In genomic region chr4:176791591-176792347, GRCh38 we compare ENCODE assay signal across 7 cellular contexts. TPM values are rescaled to one million over a fixed set of nuclear protein-coding genes. Genes with fewer than 3 reads are reported as not detected.
DNase-seq lines count a peak whose midpoint lies in the region; ATAC-seq, FAIRE-seq and TF ChIP-seq lines count a peak whose summit lies in the region.

No MANE protein-coding gene starts in this region.

- peak overlapping the region; percentile 38 to 55 for H3K4me3 ChIP-seq in left lung
- H3K4me3 ChIP-seq in thymus (ENCODE audit: low read length): peak overlapping the region; percentile 51

- WGBS in thymus: 5% methylated on average over 47 of the region's 47 CpGs

- peaks cover 0 to 53% of the 10 kb centered on the region in 2 donors for H3K27me3 ChIP-seq in left lung
- H3K27me3 ChIP-seq in thymus (ENCODE audit: control insufficient read depth, insufficient read depth): peaks cover 37% of the 10 kb centered on the region

- H3K27ac ChIP-seq in left lung (peak overlapping the region; percentile 76 to 77), thymus (ENCODE audit: low read depth) (no peak overlapping the region)

- ATAC-seq in GM19043 (IDR thresholded peaks at IDR 0.05; ENCODE audit: low read depth, unreplicated experiment) (peak; percentile 23), HG03045 (IDR thresholded peaks at IDR 0.05; ENCODE audit: unreplicated experiment) (peak; percentile 10), left lung (peak; percentile 18)

- no peak for FAIRE-seq in H54 (lab: Jason Lieb, UNC)

- intact Hi-C loops in left lung (cut with DNase I): no loop called here

- DNase-seq in T47D (ENCODE audit: low read depth in 1 of 2, low spot score in 1 of 2) (peak; percentile 17 to 37), left lung (peak in 1 of 2 donors; percentile 84), H54 (ENCODE audit: insufficient read length, low spot score) (no peak), germinal center (ENCODE audit: low spot score) (no peak)

- in situ Hi-C loops in T47D (cut with HindIII; ENCODE audit: low pct_unique_long_range_greater_than_20kb, low sequenced_read_pairs): no loop called here

- H3K36me3 ChIP-seq in left lung: no peaks in the 10 kb centered on the region
- H3K36me3 ChIP-seq in thymus (ENCODE audit: control insufficient read depth, insufficient read depth): no peaks in the 10 kb centered on the region

- H3K9me3 ChIP-seq in left lung (no peaks in the 10 kb centered on the region), thymus (ENCODE audit: control insufficient read depth) (no peaks in the 10 kb centered on the region)

- H3K4me1 ChIP-seq in left lung (no peaks in the 10 kb centered on the region), thymus (ENCODE audit: control insufficient read depth, insufficient read depth, low read length) (no peaks in the 10 kb centered on the region)

- TF ChIP-seq CTCF in left lung (IDR thresholded peaks at IDR 0.05): no peak

- TF ChIP-seq POLR2A in H54 (IDR thresholded peaks at IDR 0.05; ENCODE audit: low read depth, low read length): no peak

RNA-seq across cellular contexts. Expression of gene VEGFC, which starts 1.0 kb away (rescaled TPM):
- 10 to 100 TPM in 1 of 2 donors, 1 to 10 TPM in 1; 6.3 to 11.9 TPM for total RNA-seq in left lung
- polyA plus RNA-seq in thymus: 3.3 TPM

Comparison
In these comparisons a context has a peak if more than half of its experiments do, and no peak if none do; other contexts are left out.
1. DNase-seq: peak in T47D (2 of 2); none in H54 (single experiment) and germinal center (single experiment).
2. Peak in every context shown above with its lines, with median percentiles within 50 percentile points of each other: ATAC-seq.